ENCODE assay signal across 8 cellular contexts in the genomic region with DNA sequence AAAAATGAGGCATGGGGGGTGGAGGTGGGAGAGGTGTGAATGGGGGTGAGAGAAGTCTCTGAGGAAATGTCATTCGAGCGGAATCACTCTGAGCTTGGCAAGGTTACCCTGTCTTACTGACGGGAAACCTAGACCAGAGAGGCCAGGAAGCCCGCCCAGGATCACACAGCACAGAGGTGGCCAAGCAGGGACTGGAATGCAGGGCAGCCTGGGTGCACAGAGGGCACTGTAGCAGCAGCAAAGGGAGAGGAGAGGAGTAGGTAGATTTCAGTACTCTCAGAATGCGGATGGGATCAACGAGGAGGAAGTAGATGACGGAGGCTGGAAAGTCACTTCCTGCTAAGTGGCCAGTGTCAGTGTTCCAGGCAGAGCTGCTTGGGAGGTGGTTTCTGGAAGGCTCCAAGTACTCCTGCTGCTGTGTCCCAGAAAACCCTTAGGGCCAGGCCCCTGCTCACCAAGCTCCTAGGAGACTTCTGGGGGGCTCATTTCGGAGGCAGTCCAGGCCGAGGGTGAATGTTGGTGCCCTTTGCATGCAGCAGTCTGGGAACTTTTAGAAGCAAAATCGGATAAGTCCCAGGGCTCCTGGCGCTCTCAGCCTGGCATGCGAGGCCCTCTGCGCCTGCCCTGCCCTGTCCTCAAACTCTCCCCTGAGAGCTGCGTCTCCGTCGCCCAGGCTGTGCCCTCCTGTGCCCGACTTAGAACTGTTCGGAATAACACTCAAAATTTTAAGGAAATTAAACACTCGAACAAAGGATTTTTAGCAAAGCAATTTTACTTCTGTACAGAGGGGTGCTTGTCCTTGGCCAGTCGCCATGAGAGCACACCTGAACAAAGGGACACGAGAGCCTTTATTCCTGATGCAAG. TPM values are rescaled to one million over a fixed set of nuclear protein-coding genes. Genes with fewer than 3 reads are reported as not detected.
DNase-seq lines count a peak whose midpoint lies in the region; ATAC-seq and TF ChIP-seq lines count a peak whose summit lies in the region.

No MANE protein-coding gene starts in this region.

- no peak overlapping the region for H3K18ac ChIP-seq in mesendoderm (ENCODE audit: low read length)

- H3K36me3 Mint-ChIP-seq in activated CD4-positive, alpha-beta memory T cell treated with anti-CD3 and anti-CD28 coated beads for 36 hours, result peaks cover 2% of the 10 kb centered on the region
- H3K36me3 Mint-ChIP-seq in activated CD4-positive, alpha-beta memory T cell treated with anti-CD3 and anti-CD28 coated beads, Interleukin-2, amount 10 ng/mL, durations not matched to agents 7 days and 5 days (ENCODE audit: low read depth), result peaks cover 10% of the 10 kb centered on the region
- H3K36me3 Mint-ChIP-seq in central memory CD8-positive, alpha-beta T cell (ENCODE audit: insufficient read depth), result peaks cover 22% of the 10 kb centered on the region
- H3K36me3 Mint-ChIP-seq in type B pancreatic cell, result no peaks in the 10 kb centered on the region

- no peak overlapping the region for H2BK5ac ChIP-seq in mesendoderm (ENCODE audit: low read length)

- H3K4me2 ChIP-seq in mesendoderm (ENCODE audit: low read length), result no peak overlapping the region

- no peaks in the 10 kb centered on the region for H3K9me3 Mint-ChIP-seq in activated CD4-positive, alpha-beta memory T cell treated with anti-CD3 and anti-CD28 coated beads for 36 hours
- H3K9me3 Mint-ChIP-seq in activated CD4-positive, alpha-beta memory T cell treated with anti-CD3 and anti-CD28 coated beads, Interleukin-2, amount 10 ng/mL, durations not matched to agents 7 days and 5 days, result no peaks in the 10 kb centered on the region
- H3K9me3 Mint-ChIP-seq in central memory CD8-positive, alpha-beta T cell, result no peaks in the 10 kb centered on the region
- no peaks in the 10 kb centered on the region for H3K9me3 Mint-ChIP-seq in type B pancreatic cell

- POLR2A ChIA-PET in activated CD4-positive, alpha-beta memory T cell treated with anti-CD3 and anti-CD28 coated beads for 36 hours (lab: Charles Lee), result no interaction called here
- POLR2A ChIA-PET in activated CD4-positive, alpha-beta memory T cell treated with anti-CD3 and anti-CD28 coated beads, Interleukin-2, amount 10 ng/mL, durations not matched to agents 7 days and 5 days (lab: Charles Lee), result interaction anchor here (1.2 to 1.7 kb wide), 2 partner anchors 9 to 20 kb away, joined by 3 to 8 read pairs; no protein-coding TSS in a partner anchor

- no peaks in the 10 kb centered on the region for H3K27me3 ChIP-seq in mesendoderm (ENCODE audit: insufficient read depth, low read length, poor library complexity)

- no CpG with 5 or more reads among the region's 21 CpGs for WGBS in mesendoderm (ENCODE audit: extremely low coverage, insufficient coverage, low lambda C conversion rate)

- peaks cover 50% of the 10 kb centered on the region for H3K79me2 ChIP-seq in mesendoderm (ENCODE audit: control insufficient read depth, insufficient read depth, low read length)

- no peak overlapping the region for H4K5ac ChIP-seq in mesendoderm (ENCODE audit: low read length)

- peak overlapping the region; percentile 77 for H3K27ac Mint-ChIP-seq in activated CD4-positive, alpha-beta memory T cell treated with anti-CD3 and anti-CD28 coated beads for 36 hours
- no peak overlapping the region for H3K27ac Mint-ChIP-seq in activated CD4-positive, alpha-beta memory T cell treated with anti-CD3 and anti-CD28 coated beads, Interleukin-2, amount 10 ng/mL, durations not matched to agents 7 days and 5 days
- H3K27ac Mint-ChIP-seq in central memory CD8-positive, alpha-beta T cell (ENCODE audit: low read depth), result peak overlapping the region; percentile 90
- peak overlapping the region; percentile 29 for H3K27ac Mint-ChIP-seq in type B pancreatic cell

- H3K27me3 Mint-ChIP-seq in activated CD4-positive, alpha-beta memory T cell treated with anti-CD3 and anti-CD28 coated beads for 36 hours, result no peaks in the 10 kb centered on the region
- no peaks in the 10 kb centered on the region for H3K27me3 Mint-ChIP-seq in activated CD4-positive, alpha-beta memory T cell treated with anti-CD3 and anti-CD28 coated beads, Interleukin-2, amount 10 ng/mL, durations not matched to agents 7 days and 5 days
- no peaks in the 10 kb centered on the region for H3K27me3 Mint-ChIP-seq in central memory CD8-positive, alpha-beta T cell
- no peaks in the 10 kb centered on the region for H3K27me3 Mint-ChIP-seq in type B pancreatic cell

- H3K4me3 ChIP-seq in mesendoderm (ENCODE audit: low read length), result no peak overlapping the region

- no peak overlapping the region for H4K8ac ChIP-seq in mesendoderm (ENCODE audit: low read depth, low read length)

- CTCF ChIA-PET in activated CD4-positive, alpha-beta memory T cell treated with anti-CD3 and anti-CD28 coated beads for 36 hours (lab: Charles Lee), result interaction anchor here (0.7 to 2.8 kb wide), 4 partner anchors 34 to 131 kb away, joined by 3 to 10 read pairs (median 4); partner anchors contain the start of gene DNM2
- CTCF ChIA-PET in activated CD4-positive, alpha-beta memory T cell treated with anti-CD3 and anti-CD28 coated beads, Interleukin-2, amount 10 ng/mL, durations not matched to agents 7 days and 5 days (lab: Charles Lee), result no interaction called here

- no peak for TF ChIP-seq CTCF in type B pancreatic cell (conservative IDR thresholded peaks at IDR 0.05)

- DNase-seq in activated CD4-positive, alpha-beta memory T cell treated with anti-CD3 and anti-CD28 coated beads for 36 hours, result no peak
- no peak for DNase-seq in activated CD4-positive, alpha-beta memory T cell treated with anti-CD3 and anti-CD28 coated beads, Interleukin-2, amount 10 ng/mL, durations not matched to agents 7 days and 5 days
- DNase-seq in central memory CD8-positive, alpha-beta T cell (ENCODE audit: low spot score in 2 of 2), result no peak
- DNase-seq in mesendoderm (peak; percentile 61), type B pancreatic cell (ENCODE audit: extremely low spot score, unreplicated experiment) (no peak), OCI-M2 (lab: John Stamatoyannopoulos, UW; ENCODE audit: unreplicated experiment) (no peak), islet precursor cell (no peak)

- H3K4me1 Mint-ChIP-seq in activated CD4-positive, alpha-beta memory T cell treated with anti-CD3 and anti-CD28 coated beads for 36 hours (ENCODE audit: low read depth), result peaks cover 71% of the 10 kb centered on the region
- peaks cover 78% of the 10 kb centered on the region for H3K4me1 Mint-ChIP-seq in activated CD4-positive, alpha-beta memory T cell treated with anti-CD3 and anti-CD28 coated beads, Interleukin-2, amount 10 ng/mL, durations not matched to agents 7 days and 5 days
- H3K4me1 Mint-ChIP-seq in central memory CD8-positive, alpha-beta T cell, result peaks cover 74% of the 10 kb centered on the region
- H3K4me1 Mint-ChIP-seq in type B pancreatic cell (ENCODE audit: unreplicated experiment), result peaks cover 27% of the 10 kb centered on the region

- H3K23ac ChIP-seq in mesendoderm (ENCODE audit: low read length), result no peak overlapping the region

- H2BK15ac ChIP-seq in mesendoderm (replicated peaks; ENCODE audit: low read depth), result no peak overlapping the region

- H2AK5ac ChIP-seq in mesendoderm (ENCODE audit: low read length), result no peak overlapping the region

- peak overlapping the region; percentile 1 for H3K9ac ChIP-seq in mesendoderm (ENCODE audit: low read length)

- H2BK120ac ChIP-seq in mesendoderm (ENCODE audit: low read depth, low read length), result no peak overlapping the region

- no peak overlapping the region for H3K27ac ChIP-seq in mesendoderm (ENCODE audit: low read depth, low read length)

- ATAC-seq in central memory CD8-positive, alpha-beta T cell (replicated peaks; ENCODE audit: extremely low read depth, poor library complexity, severe bottlenecking), result no peak
- no peak for ATAC-seq in GM21723 (IDR thresholded peaks at IDR 0.05; ENCODE audit: unreplicated experiment)

- peaks cover 47% of the 10 kb centered on the region for H3K79me1 ChIP-seq in mesendoderm (ENCODE audit: low read length)

- H3K4me3 Mint-ChIP-seq in activated CD4-positive, alpha-beta memory T cell treated with anti-CD3 and anti-CD28 coated beads for 36 hours, result no peak overlapping the region
- H3K4me3 Mint-ChIP-seq in activated CD4-positive, alpha-beta memory T cell treated with anti-CD3 and anti-CD28 coated beads, Interleukin-2, amount 10 ng/mL, durations not matched to agents 7 days and 5 days, result no peak overlapping the region
- H3K4me3 Mint-ChIP-seq in central memory CD8-positive, alpha-beta T cell, result peak overlapping the region; percentile 26
- no peak overlapping the region for H3K4me3 Mint-ChIP-seq in type B pancreatic cell

- no peaks in the 10 kb centered on the region for H3K36me3 ChIP-seq in mesendoderm (ENCODE audit: control insufficient read depth, insufficient read depth, low read length)

- H3K56ac ChIP-seq in mesendoderm (ENCODE audit: low read length), result peak overlapping the region; percentile 9

- intact Hi-C loops in activated CD4-positive, alpha-beta memory T cell treated with anti-CD3 and anti-CD28 coated beads for 36 hours (cut with micrococcal nuclease), result no loop called here

- no peak overlapping the region for H3K4ac ChIP-seq in mesendoderm (ENCODE audit: low read depth, low read length)

- peaks cover 3% of the 10 kb centered on the region for H3K4me1 ChIP-seq in mesendoderm (ENCODE audit: control insufficient read depth, low read depth, low read length)

RNA-seq across cellular contexts. Expression of gene DNM2, which starts 33.5 kb away (rescaled TPM):
- 100 to 1,000 TPM; 171 to 173 TPM for total RNA-seq in activated CD4-positive, alpha-beta memory T cell treated with anti-CD3 and anti-CD28 coated beads for 36 hours
- 100 to 1,000 TPM; 277 to 288 TPM for total RNA-seq in activated CD4-positive, alpha-beta memory T cell treated with anti-CD3 and anti-CD28 coated beads, Interleukin-2, amount 10 ng/mL, durations not matched to agents 7 days and 5 days
- 61.4 TPM for polyA plus RNA-seq in mesendoderm (2013, experiment 1 of 2)
- polyA plus RNA-seq in mesendoderm (2013, experiment 2 of 2), result 60.6 TPM
- 119 and 123 TPM in 2 replicates for total RNA-seq in type B pancreatic cell (ENCODE audit: low replicate concordance)

RNA-seq across cellular contexts. Expression of gene QTRT1, which starts 50.1 kb away (rescaled TPM):
- 10 to 100 TPM; 43.1 to 47.4 TPM for total RNA-seq in activated CD4-positive, alpha-beta memory T cell treated with anti-CD3 and anti-CD28 coated beads for 36 hours
- 10 to 100 TPM; 24.0 to 26.4 TPM for total RNA-seq in activated CD4-positive, alpha-beta memory T cell treated with anti-CD3 and anti-CD28 coated beads, Interleukin-2, amount 10 ng/mL, durations not matched to agents 7 days and 5 days
- 29.5 TPM for polyA plus RNA-seq in mesendoderm (2013, experiment 1 of 2)
- 28.5 TPM for polyA plus RNA-seq in mesendoderm (2013, experiment 2 of 2)
- total RNA-seq in type B pancreatic cell (ENCODE audit: low replicate concordance), result 39.2 and 67.7 TPM in 2 replicates
